Comparison of ENCODE assay signal across 8 cellular contexts in genomic region chr19:10501971-10502523, GRCh38. TPM values are rescaled to one million over a fixed set of nuclear protein-coding genes. Genes with fewer than 3 reads are reported as not detected.
A peak's percentile ranks its signal among the peaks of the same experiment; 100 is the strongest.
DNase-seq lines count a peak whose midpoint lies in the region; ATAC-seq, FAIRE-seq and TF ChIP-seq lines count a peak whose summit lies in the region.

No MANE protein-coding gene starts in this region.

- H2BK20ac ChIP-seq in H1 (ENCODE audit: low read length) = 0 out of 2 replicates have a peak overlapping the region, but pooled peaks have one; percentile 61

- H3K4ac ChIP-seq in H1 (replicated peaks; ENCODE audit: insufficient read length, low read depth, low read length) = peak overlapping the region; percentile 94

- peak overlapping the region; percentile 86 to 89 for H3K4me3 Mint-ChIP-seq in stimulated activated naive B cell treated with anti-CD40 and anti-IgM and Interleukin-4, amounts not matched to agents 10 μg/mL and 1 μg/mL and 100 μg/mL, for 72 hours

- peak overlapping the region; percentile 92 for H4K5ac ChIP-seq in H1 (ENCODE audit: insufficient read length, low read depth, low read length)

- H4K91ac ChIP-seq in H1 (replicated peaks; ENCODE audit: insufficient read length, low read length) = peak overlapping the region; percentile 99

- no peaks in the 10 kb centered on the region for H3K9me3 Mint-ChIP-seq in stimulated activated naive B cell treated with anti-CD40 and anti-IgM and Interleukin-4, amounts not matched to agents 10 μg/mL and 1 μg/mL and 100 μg/mL, for 72 hours

- no peak for TF ChIP-seq CTCF in HFF-Myc (IDR thresholded peaks at IDR 0.05; ENCODE audit: low read depth, low read length, missing control alignments)
- no peak for TF ChIP-seq CTCF in H1 (IDR thresholded peaks at IDR 0.05; ENCODE audit: control extremely low read depth in 1 of 3, insufficient read depth in 1 of 3, low read depth in 1 of 3, low read length in 3 of 3)

- H3K79me1 ChIP-seq in H1 (ENCODE audit: low read depth, low read length) = peaks cover 11% of the 10 kb centered on the region; the same call in 1 of the 2 replicates

- H2BK5ac ChIP-seq in H1 (ENCODE audit: low read depth, low read length) = peak overlapping the region; percentile 92; the same call in 1 of the 2 replicates

- no peak overlapping the region for H2AFZ ChIP-seq in H1 (ENCODE audit: low read length)

- peak overlapping the region; percentile 95 for H3K56ac ChIP-seq in H1 (replicated peaks; ENCODE audit: insufficient read length, low read depth, low read length)

- H2BK15ac ChIP-seq in H1 (ENCODE audit: low read length) = peak overlapping the region; percentile 92

- POLR2A ChIA-PET in H1 (lab: Charles Lee; ENCODE audit: partially characterized antibody) = interaction anchor here (0.5 to 3.7 kb wide), 9 partner anchors 11 to 341 kb away, joined by 3 to 14 read pairs (median 4); partner anchors contain the start of gene S1PR5

- peak; percentile 31 to 54 for DNase-seq in NCI-H526 (lab: John Stamatoyannopoulos, UW)
- DNase-seq in NCI-H526 treated with DMSO at 0.1 percent for 48 hours (lab: John Stamatoyannopoulos, UW) = no peak
- DNase-seq in HFF-Myc (ENCODE audit: extremely low read depth, low read depth) = no peak
- peak; percentile 88 for DNase-seq in NCI-H1092 (lab: John Stamatoyannopoulos, UW)
- DNase-seq in activated CD4-positive, alpha-beta T cell treated with anti-CD3 and anti-CD28 coated beads, Interleukin-2, amount 50 U/mL, for 4 hours = peak; percentile 16 to 20
- DNase-seq in H1 (ENCODE audit: low read depth in 1 of 2, low spot score in 2 of 2) = peak in 1 of 2 experiments; percentile 71
- peak; percentile 79 for DNase-seq in medulla oblongata (ENCODE audit: extremely low spot score)
- peak; percentile 55 for DNase-seq in stimulated activated naive B cell treated with anti-CD40 and anti-IgM and Interleukin-4, amounts not matched to agents 10 μg/mL and 1 μg/mL and 100 μg/mL, for 72 hours

- no peak for FAIRE-seq in H1 (lab: Jason Lieb, UNC)

- H3K27me3 ChIP-seq in H1 (replicated peaks in 1 of 4; ENCODE audit: control insufficient read depth in 3 of 4, extremely low read depth in 1 of 4, insufficient read depth in 3 of 4, low read length in 3 of 4) = no peaks in the 10 kb centered on the region

- peak overlapping the region; percentile 97 for H4K8ac ChIP-seq in H1 (ENCODE audit: extremely low read depth, insufficient read depth, low read length)

- CTCF ChIA-PET in H1 (lab: Charles Lee; ENCODE audit: partially characterized antibody) = interaction anchor here (0.6 to 10.7 kb wide), 4 partner anchors 10 to 195 kb away, joined by 3 to 78 read pairs (median 8); no protein-coding TSS in a partner anchor

- H2AK5ac ChIP-seq in H1 (ENCODE audit: low read depth, low read length) = peak overlapping the region; percentile 56; the same call in 1 of the 2 replicates

- H3K14ac ChIP-seq in H1 (ENCODE audit: insufficient read length) = peak overlapping the region; percentile 27

- ATAC-seq in stimulated activated naive B cell treated with anti-CD40 and anti-IgM and Interleukin-4, amounts not matched to agents 10 μg/mL and 1 μg/mL and 100 μg/mL, for 72 hours (replicated peaks) = peak; percentile 59 to 64

- H3K4me2 ChIP-seq in H1 (ENCODE audit: insufficient read depth in 1 of 2, low read depth in 2 of 2, low read length in 2 of 2) = peak overlapping the region; percentile 88 to 91

- H3K4me1 Mint-ChIP-seq in stimulated activated naive B cell treated with anti-CD40 and anti-IgM and Interleukin-4, amounts not matched to agents 10 μg/mL and 1 μg/mL and 100 μg/mL, for 72 hours = peaks cover 20 to 45% of the 10 kb centered on the region in 2 donors

- H3K36me3 Mint-ChIP-seq in stimulated activated naive B cell treated with anti-CD40 and anti-IgM and Interleukin-4, amounts not matched to agents 10 μg/mL and 1 μg/mL and 100 μg/mL, for 72 hours = peaks cover 23 to 28% of the 10 kb centered on the region in 2 donors

- H3K79me2 ChIP-seq in H1 (ENCODE audit: control insufficient read depth in 1 of 2, insufficient read depth in 2 of 2, low read length in 2 of 2) = peaks cover 0 to 39% of the 10 kb centered on the region in 2 experiments; a peak in 2 of 4 replicates

- H3K27ac Mint-ChIP-seq in stimulated activated naive B cell treated with anti-CD40 and anti-IgM and Interleukin-4, amounts not matched to agents 10 μg/mL and 1 μg/mL and 100 μg/mL, for 72 hours = peak overlapping the region; percentile 97

- 8% methylated on average over 35 of the region's 35 CpGs; no CpG with 5 or more reads in 1 of the 2 experiments for WGBS in H1 (ENCODE audit: extremely low coverage in 1 of 2, insufficient coverage in 1 of 2, insufficient read length in 1 of 2, insufficient replicate concordance in 2 of 2, low coverage in 1 of 2, low lambda C conversion rate in 2 of 2, missing lambda C conversion rate in 1 of 2), 2 experiments

- no peak for TF ChIP-seq EP300 in H1 (IDR thresholded peaks at IDR 0.05; ENCODE audit: borderline replicate concordance in 1 of 2, low read depth in 2 of 2, low read length in 2 of 2)

- TF ChIP-seq POLR2A in H1 (IDR thresholded peaks at IDR 0.05; ENCODE audit: control extremely low read depth in 1 of 2, low read depth in 2 of 2, low read length in 2 of 2) = no peak; a peak in 1 of 3 replicates

- H3K4me3 ChIP-seq in HFF-Myc (replicated peaks; ENCODE audit: low read depth, low read length) = peak overlapping the region; percentile 91
- H3K4me3 ChIP-seq in H1 (ENCODE audit: extremely low read depth in 1 of 4, insufficient read depth in 2 of 4, low read depth in 3 of 4, low read length in 4 of 4) = peak overlapping the region; percentile 64 to 96 (median 86)

- H2BK12ac ChIP-seq in H1 (ENCODE audit: low read depth, low read length) = peak overlapping the region; percentile 68; the same call in 1 of the 2 replicates

- H3K23ac ChIP-seq in H1 (ENCODE audit: insufficient read length) = no peak overlapping the region

- no peaks in the 10 kb centered on the region for H3K9me3 ChIP-seq in H1 (ENCODE audit: insufficient read depth in 2 of 2, low read depth in 1 of 2, low read length in 1 of 2)

- H3K36me3 ChIP-seq in H1 (ENCODE audit: control insufficient read depth in 2 of 4, insufficient read depth in 4 of 4, low read length in 3 of 4) = peaks cover 7 to 23% (median 9%) of the 10 kb centered on the region in 4 experiments; a peak in 6 of 8 replicates

- H4K20me1 ChIP-seq in H1 (replicated peaks in 1 of 2; ENCODE audit: control insufficient read depth in 1 of 2, insufficient read depth in 2 of 2, low read length in 2 of 2) = peaks cover 0 to 8% of the 10 kb centered on the region in 2 experiments

- peaks cover 10% of the 10 kb centered on the region; the same call in 1 of the 2 replicates for H3K23me2 ChIP-seq in H1 (ENCODE audit: low read depth, low read length)

- peak overlapping the region; percentile 81 to 91 (median 87) for H3K9ac ChIP-seq in H1 (replicated peaks in 1 of 4; ENCODE audit: extremely low read depth in 1 of 4, low read depth in 3 of 4, low read length in 3 of 4)

- H3K18ac ChIP-seq in H1 (ENCODE audit: extremely low read depth, low read length) = peak overlapping the region; percentile 93

- H2BK120ac ChIP-seq in H1 (replicated peaks; ENCODE audit: low read depth, low read length) = peak overlapping the region; percentile 95

- H3K27ac ChIP-seq in H1 (ENCODE audit: low read depth, low read length) = peak overlapping the region; percentile 96

- peaks cover 3 to 24% (median 13%) of the 10 kb centered on the region in 4 experiments for H3K4me1 ChIP-seq in H1 (replicated peaks in 1 of 4; ENCODE audit: control insufficient read depth in 3 of 4, insufficient read depth in 4 of 4, low read length in 3 of 4)

- no peak for TF ChIP-seq RAD21 in H1 (IDR thresholded peaks at IDR 0.05 in 1 of 2, conservative IDR thresholded peaks at IDR 0.05 in 1 of 2; ENCODE audit: low read depth in 2 of 2, low read length in 2 of 2)

- no peaks in the 10 kb centered on the region for H3K27me3 Mint-ChIP-seq in stimulated activated naive B cell treated with anti-CD40 and anti-IgM and Interleukin-4, amounts not matched to agents 10 μg/mL and 1 μg/mL and 100 μg/mL, for 72 hours

TF ChIP-seq in H1, 55 proteins besides CTCF, POLR2A, EP300 and RAD21:
- peak; percentile 67 for TF ChIP-seq ASH2L (IDR thresholded peaks at IDR 0.05; ENCODE audit: low read length)
- TF ChIP-seq CREB1 (IDR thresholded peaks at IDR 0.05) = no peak
- TF ChIP-seq NRF1 (IDR thresholded peaks at IDR 0.05; ENCODE audit: low read depth, low read length) = peak; percentile 6; the same call in 1 of the 2 replicates

RNA-seq across cellular contexts. Expression of gene KEAP1, which starts 1.1 kb away (rescaled TPM):
- 80.6 and 82.0 TPM in 2 replicates for total RNA-seq in H1 (2021; fragmentation: NEBNext Ultra II Directional; extraction: Animal tissue kit (Norgen Biotek cat#: 25700))
- 106 and 117 TPM in 2 replicates for polyA plus RNA-seq in H1 (2011; rRNA removed)
- 81.3 TPM for polyA plus RNA-seq in H1 (2011; cell fraction: cytosol; rRNA removed)
- polyA plus RNA-seq in H1 (2011; cell fraction: nucleus; rRNA removed) = 97.7 TPM
- polyA plus RNA-seq in H1 (2012, experiment 1 of 2) = 81.4 to 108 TPM (median 98.2 TPM) in 4 replicates
- 70.3 TPM for polyA plus RNA-seq in H1 (2012, experiment 2 of 2)
- polyA plus RNA-seq in H1 (2013, experiment 1 of 2) = 39.6 TPM
- 36.8 TPM for polyA plus RNA-seq in H1 (2013, experiment 2 of 2)
- polyA minus RNA-seq in H1 (2011; rRNA and poly(A)+ RNA removed) = 139 and 176 TPM in 2 replicates
- polyA minus RNA-seq in H1 (2011; cell fraction: cytosol; rRNA and poly(A)+ RNA removed) = 86.8 TPM
- polyA minus RNA-seq in H1 (2011; cell fraction: nucleus; rRNA and poly(A)+ RNA removed) = 53.1 TPM

RNA-seq across cellular contexts. Expression of gene S1PR5, which starts 15.2 kb away (rescaled TPM):
- total RNA-seq in H1 (2021; fragmentation: NEBNext Ultra II Directional; extraction: Animal tissue kit (Norgen Biotek cat#: 25700)) = 8.6 and 8.7 TPM in 2 replicates
- 2.4 and 3.6 TPM in 2 replicates for polyA plus RNA-seq in H1 (2011; rRNA removed)
- 2.7 TPM for polyA plus RNA-seq in H1 (2011; cell fraction: cytosol; rRNA removed)
- polyA plus RNA-seq in H1 (2011; cell fraction: nucleus; rRNA removed) = 2.3 TPM
- 2.7 to 3.3 TPM (median 2.9 TPM) in 4 replicates for polyA plus RNA-seq in H1 (2012, experiment 1 of 2)
- polyA plus RNA-seq in H1 (2012, experiment 2 of 2) = 2.2 TPM
- 14.0 TPM for polyA plus RNA-seq in H1 (2013, experiment 1 of 2)
- polyA plus RNA-seq in H1 (2013, experiment 2 of 2) = 16.1 TPM
- 0.46 and 0.63 TPM in 2 replicates for polyA minus RNA-seq in H1 (2011; rRNA and poly(A)+ RNA removed)
- 1.8 TPM for polyA minus RNA-seq in H1 (2011; cell fraction: cytosol; rRNA and poly(A)+ RNA removed)
- 2.0 TPM for polyA minus RNA-seq in H1 (2011; cell fraction: nucleus; rRNA and poly(A)+ RNA removed)

RNA-seq across cellular contexts. Expression of gene ATG4D, which starts 41.7 kb away (rescaled TPM):
- total RNA-seq in H1 (2021; fragmentation: NEBNext Ultra II Directional; extraction: Animal tissue kit (Norgen Biotek cat#: 25700)) = 43.7 and 51.4 TPM in 2 replicates
- polyA plus RNA-seq in H1 (2011; rRNA removed) = 39.6 and 68.7 TPM in 2 replicates
- polyA plus RNA-seq in H1 (2011; cell fraction: cytosol; rRNA removed) = 38.0 TPM
- polyA plus RNA-seq in H1 (2011; cell fraction: nucleus; rRNA removed) = 60.1 TPM
- polyA plus RNA-seq in H1 (2012, experiment 1 of 2) = 43.5 to 57.9 TPM (median 44.9 TPM) in 4 replicates
- polyA plus RNA-seq in H1 (2012, experiment 2 of 2) = 64.1 TPM
- 33.0 TPM for polyA plus RNA-seq in H1 (2013, experiment 1 of 2)
- 29.6 TPM for polyA plus RNA-seq in H1 (2013, experiment 2 of 2)
- polyA minus RNA-seq in H1 (2011; rRNA and poly(A)+ RNA removed) = 19.1 and 31.9 TPM in 2 replicates
- polyA minus RNA-seq in H1 (2011; cell fraction: cytosol; rRNA and poly(A)+ RNA removed) = 38.1 TPM
- polyA minus RNA-seq in H1 (2011; cell fraction: nucleus; rRNA and poly(A)+ RNA removed) = 26.4 TPM

Comparison
In these comparisons a context has a peak if more than half of its experiments do, and no peak if none do; other contexts are left out.
1. DNase-seq: peak in NCI-H526 (2 of 2), NCI-H1092 (single experiment), activated CD4-positive, alpha-beta T cell treated with anti-CD3 and anti-CD28 coated beads, Interleukin-2, amount 50 U/mL, for 4 hours (2 of 2), medulla oblongata (single experiment) and stimulated activated naive B cell treated with anti-CD40 and anti-IgM and Interleukin-4, amounts not matched to agents 10 μg/mL and 1 μg/mL and 100 μg/mL, for 72 hours (single experiment); none in NCI-H526 treated with DMSO at 0.1 percent for 48 hours (single experiment) and HFF-Myc (single experiment).